8 cellular contexts compared by ENCODE assay signal in the genomic region with DNA sequence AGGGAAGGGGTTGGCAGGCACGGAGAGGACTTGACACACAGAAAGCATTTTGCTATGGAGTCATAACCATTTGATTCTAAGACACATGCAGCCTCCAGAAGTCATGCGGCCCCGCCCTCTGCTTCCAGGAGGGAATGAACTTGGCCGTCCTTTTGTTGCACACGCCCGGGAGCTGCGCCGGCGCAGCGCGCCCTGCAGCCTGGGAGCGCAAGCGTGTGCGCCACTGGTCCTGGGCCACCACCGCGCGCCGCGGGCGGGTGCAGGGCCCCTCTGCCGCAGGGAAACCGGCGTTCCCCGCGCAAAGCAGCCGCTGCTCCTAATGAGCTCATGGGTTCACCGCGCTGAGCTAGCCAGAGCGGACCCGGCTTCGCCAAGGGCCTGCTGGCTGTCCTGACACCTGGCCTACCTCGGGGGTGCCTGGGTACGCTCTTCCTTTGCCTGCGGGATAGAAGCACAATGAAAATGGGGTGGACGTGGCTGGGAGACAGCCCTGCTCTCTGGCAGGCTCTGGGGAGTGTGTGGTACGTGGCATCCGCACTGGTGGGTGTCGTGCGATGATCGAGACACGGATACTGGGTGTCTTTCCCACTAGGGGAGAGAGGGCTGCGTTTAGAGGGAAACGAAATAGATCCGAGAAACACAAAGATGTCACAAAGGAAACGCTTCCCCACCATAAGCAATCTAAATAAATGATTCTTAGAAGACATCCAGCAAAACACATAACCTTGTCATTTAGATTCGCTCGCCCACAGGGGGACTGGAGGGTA. TPM values are rescaled to one million over a fixed set of nuclear protein-coding genes. Genes with fewer than 3 reads are reported as not detected.
DNase-seq lines count a peak whose midpoint lies in the region; ATAC-seq, FAIRE-seq and TF ChIP-seq lines count a peak whose summit lies in the region.

No MANE protein-coding gene starts in this region.

- no peak for FAIRE-seq in HepG2 (lab: Jason Lieb, UNC)

- ATAC-seq in activated B cell treated with CpG ODN at 0.5 μM for 24 hours (ENCODE audit: low read depth) (peak; percentile 38), HepG2 (peak; percentile 90), GM21381 (IDR thresholded peaks at IDR 0.05; ENCODE audit: unreplicated experiment) (no peak)

- TF ChIP-seq RAD21 in HepG2 (CRISPR knock-in tag; IDR thresholded peaks at IDR 0.05) = 0 out of 2 replicates have a peak, but pooled peaks have one; percentile 11

- CTCF ChIA-PET in activated B cell treated with CpG ODN at 0.5 μM for 24 hours (lab: Charles Lee) (interaction anchor here (0.6 to 4.4 kb wide), 19 partner anchors 18 to 281 kb away, joined by 3 to 44 read pairs (median 3); a partner anchor contains a TSS), HepG2 (lab: Yijun Ruan, JAX; ENCODE audit: low intra/inter-chr PET ratio, low total read pairs) (interaction anchor here (3.1 kb wide), 1 partner anchor 194 kb away, joined by 10 read pairs; no protein-coding TSS in a partner anchor)

- no peaks in the 10 kb centered on the region for H4K20me1 ChIP-seq in HepG2 (ENCODE audit: insufficient read depth, low read length)

- H3K4me2 ChIP-seq in HepG2 (ENCODE audit: low read depth, low read length) = peak overlapping the region; percentile 96

- H3K27ac ChIP-seq in ectodermal cell (ENCODE audit: insufficient read depth, low read depth, low read length, poor library complexity, severe bottlenecking) = no peak overlapping the region
- H3K27ac ChIP-seq in HepG2 (ENCODE audit: extremely low read length, insufficient read depth, low read length) = no peak overlapping the region

- peaks cover 61% of the 10 kb centered on the region for H3K27me3 ChIP-seq in ectodermal cell (ENCODE audit: control insufficient read depth, insufficient read depth, low read length, poor library complexity, severe bottlenecking)
- peaks cover 0 to 20% of the 10 kb centered on the region in 2 experiments; a peak in 4 of 5 replicates for H3K27me3 ChIP-seq in HepG2 (ENCODE audit: control insufficient read depth in 1 of 2, insufficient read depth in 2 of 2, low read length in 2 of 2)

- H3K4me1 Mint-ChIP-seq in activated B cell treated with CpG ODN at 0.5 μM for 24 hours = peaks cover 18% of the 10 kb centered on the region

- TF ChIP-seq CTCF in activated B cell treated with CpG ODN at 0.5 μM for 24 hours (IDR thresholded peaks at IDR 0.05) (no peak), HepG2 (CRISPR knock-in tag; IDR thresholded peaks at IDR 0.05) (peak; percentile 47)

- TF ChIP-seq EP300 in HepG2 (IDR thresholded peaks at IDR 0.05; ENCODE audit: low read depth in 2 of 2, low read length in 2 of 2) (no peak), HepG2 (CRISPR knock-in tag; IDR thresholded peaks at IDR 0.05; ENCODE audit: borderline replicate concordance) (no peak)

- H3K9me3 Mint-ChIP-seq in activated B cell treated with CpG ODN at 0.5 μM for 24 hours = no peaks in the 10 kb centered on the region

- H3K36me3 Mint-ChIP-seq in activated B cell treated with CpG ODN at 0.5 μM for 24 hours (ENCODE audit: low read depth) = no peaks in the 10 kb centered on the region

- TF ChIP-seq POLR2A in HepG2 (IDR thresholded peaks at IDR 0.05; ENCODE audit: insufficient read depth in 1 of 2, low read depth in 2 of 2, low read length in 2 of 2) = no peak

- no TSS peak for BruUV-seq in HepG2 (replicated peaks; lab: Mats Ljungman, UMichigan)

- WGBS in ectodermal cell, 2 experiments = 2% methylated on average over 47 of the region's 47 CpGs
- WGBS in HepG2 (ENCODE audit: low lambda C conversion rate) = under 1% methylated on average over 31 of the region's 47 CpGs

- POLR2A ChIA-PET in activated B cell treated with CpG ODN at 0.5 μM for 24 hours (lab: Charles Lee) (interaction anchor here (0.6 to 3.2 kb wide), 10 partner anchors 11 to 226 kb away, joined by 3 to 25 read pairs (median 5); no protein-coding TSS in a partner anchor), HepG2 (lab: Yijun Ruan, JAX) (interaction anchor here (0.6 to 1.0 kb wide), 2 partner anchors 9 to 54 kb away, joined by 4 read pairs; a partner anchor contains a TSS)

- H3K36me3 ChIP-seq in ectodermal cell (ENCODE audit: control insufficient read depth, insufficient read depth, low read length) = no peaks in the 10 kb centered on the region
- H3K36me3 ChIP-seq in HepG2 (replicated peaks in 1 of 2; ENCODE audit: control insufficient read depth in 1 of 2, insufficient read depth in 2 of 2, low read length in 2 of 2) = no peaks in the 10 kb centered on the region

- in situ Hi-C loops in HepG2 (cut with HindIII; ENCODE audit: extremely low pct_ligation_motif_present, low pct_unique_long_range_greater_than_20kb) = loop anchor here (10.0 kb wide), 2 partner anchors 109 to 189 kb away; no protein-coding TSS in a partner anchor

- intact Hi-C loops in activated B cell treated with CpG ODN at 0.5 μM for 24 hours (cut with micrococcal nuclease) = loop anchor here (1.0 to 5.0 kb wide), 11 partner anchors 22 to 281 kb away; no protein-coding TSS in a partner anchor
- intact Hi-C loops in HepG2 (cut with micrococcal nuclease; ENCODE audit: unreplicated experiment) = loop anchor here (1.0 kb wide), 2 partner anchors 53 to 193 kb away; no protein-coding TSS in a partner anchor

- H2AFZ ChIP-seq in HepG2 (ENCODE audit: low read length) = no peak overlapping the region

- peak overlapping the region; percentile 78 for H3K27ac Mint-ChIP-seq in activated B cell treated with CpG ODN at 0.5 μM for 24 hours

- H3K9ac ChIP-seq in HepG2 (ENCODE audit: insufficient read depth, low read depth, low read length) = peak overlapping the region; percentile 24; the same call in 1 of the 2 replicates

- H3K79me2 ChIP-seq in HepG2 (ENCODE audit: insufficient read depth, low read length) = no peaks in the 10 kb centered on the region

- DNase-seq in NCI-H2107 treated with DMSO at 0.1 percent for 48 hours (lab: John Stamatoyannopoulos, UW; ENCODE audit: unreplicated experiment) (peak; percentile 38), NCI-H2107 (lab: John Stamatoyannopoulos, UW) (no peak), NCI-H146 (lab: John Stamatoyannopoulos, UW) (peak; percentile 67), activated B cell treated with CpG ODN at 0.5 μM for 24 hours (peak; percentile 50), HepG2 (ENCODE audit: low spot score) (no peak)
- DNase-seq in stimulated activated CD4-positive, alpha-beta T cell treated with anti-CD3 and anti-CD28 coated beads, Interleukin-2, amount 100 ng/mL, for 24 hours = peak; percentile 29 to 53

- H3K4me3 ChIP-seq in ectodermal cell (ENCODE audit: insufficient read depth, low read depth, low read length) (peak overlapping the region; percentile 40), HepG2 (replicated peaks in 1 of 3; ENCODE audit: insufficient read depth in 1 of 3, low read depth in 2 of 3, low read length in 3 of 3) (peak overlapping the region; percentile 58 to 79 (median 64))

- peak overlapping the region; percentile 94 for H3K4me3 Mint-ChIP-seq in activated B cell treated with CpG ODN at 0.5 μM for 24 hours

- H3K9me3 ChIP-seq in ectodermal cell (ENCODE audit: control insufficient read depth, low read length) = no peaks in the 10 kb centered on the region
- no peaks in the 10 kb centered on the region for H3K9me3 ChIP-seq in HepG2 (ENCODE audit: low read length)

- H3K27me3 Mint-ChIP-seq in activated B cell treated with CpG ODN at 0.5 μM for 24 hours = no peaks in the 10 kb centered on the region

- H3K4me1 ChIP-seq in ectodermal cell (ENCODE audit: control insufficient read depth, insufficient read depth, low read length) (peaks cover 12% of the 10 kb centered on the region), HepG2 (ENCODE audit: insufficient read depth, low read length) (peaks cover 22% of the 10 kb centered on the region)

RNA-seq across cellular contexts. Expression of a gene that starts 0.7 kb away (rescaled TPM):
- total RNA-seq in activated B cell treated with CpG ODN at 0.5 μM for 24 hours (232 and 257 TPM in 2 replicates), HepG2 (2016; rRNA removed; fragmentation: Illumina TruSeq; extraction: Trizol) (9.5 and 12.5 TPM in 2 replicates)
- polyA plus RNA-seq in ectodermal cell (2013, experiment 1 of 4) = 28.0 TPM
- 33.8 TPM for polyA plus RNA-seq in ectodermal cell (2013, experiment 2 of 4)
- polyA plus RNA-seq in ectodermal cell (2013, experiment 3 of 4) = 20.0 TPM
- 23.5 TPM for polyA plus RNA-seq in ectodermal cell (2013, experiment 4 of 4)
- total RNA-seq in HepG2 (2016; cell fraction: cytosol; rRNA removed; fragmentation: Illumina TruSeq; extraction: Trizol; ENCODE audit: low read depth) = 2.6 and 2.9 TPM in 2 replicates
- total RNA-seq in HepG2 (2016; cell fraction: insoluble cytoplasmic fraction; rRNA removed; fragmentation: Illumina TruSeq; extraction: Trizol) = 8.6 and 11.9 TPM in 2 replicates
- total RNA-seq in HepG2 (2016; cell fraction: membrane; rRNA removed; fragmentation: Illumina TruSeq; extraction: Trizol) = 4.2 and 6.1 TPM in 2 replicates
- 31.3 and 35.0 TPM in 2 replicates for total RNA-seq in HepG2 (2016; cell fraction: nucleus; rRNA removed; fragmentation: Illumina TruSeq; extraction: Trizol)
- polyA plus RNA-seq in HepG2 (2011; rRNA removed) = 5.3 and 5.6 TPM in 2 replicates
- polyA plus RNA-seq in HepG2 (2011; cell fraction: cytosol; rRNA removed) = 2.5 and 3.1 TPM in 2 replicates
- 32.9 and 43.0 TPM in 2 replicates for polyA plus RNA-seq in HepG2 (2011; cell fraction: nucleus; rRNA removed)
- 9.2 and 10.8 TPM in 2 replicates for polyA plus RNA-seq in HepG2 (2012)
- polyA plus RNA-seq in HepG2 (2016; cell fraction: cytosol; fragmentation: Illumina TruSeq; extraction: Trizol; ENCODE audit: low read depth) = 0.59 and 1.1 TPM in 2 replicates
- 3.5 and 3.6 TPM in 2 replicates for polyA plus RNA-seq in HepG2 (2016; cell fraction: insoluble cytoplasmic fraction; fragmentation: Illumina TruSeq; extraction: Trizol; ENCODE audit: low read depth)
- 0.53 and 1.1 TPM in 2 replicates for polyA plus RNA-seq in HepG2 (2016; cell fraction: membrane; fragmentation: Illumina TruSeq; extraction: Trizol; ENCODE audit: low read depth)
- polyA plus RNA-seq in HepG2 (2016; cell fraction: nucleus; fragmentation: Illumina TruSeq; extraction: Trizol; ENCODE audit: insufficient read depth, low read depth) = 34.4 and 36.4 TPM in 2 replicates
- polyA minus RNA-seq in HepG2 (2011; rRNA and poly(A)+ RNA removed; ENCODE audit: low replicate concordance) = 12.7 and 28.5 TPM in 2 replicates
- polyA minus RNA-seq in HepG2 (2011; cell fraction: cytosol; rRNA and poly(A)+ RNA removed) = 3.7 and 4.4 TPM in 2 replicates
- 28.5 and 33.0 TPM in 2 replicates for polyA minus RNA-seq in HepG2 (2011; cell fraction: nucleus; rRNA and poly(A)+ RNA removed)

RNA-seq across cellular contexts. Expression of a gene that starts 54.1 kb away (rescaled TPM):
- 31.5 and 35.2 TPM in 2 replicates for total RNA-seq in activated B cell treated with CpG ODN at 0.5 μM for 24 hours
- 43.1 TPM for polyA plus RNA-seq in ectodermal cell (2013, experiment 1 of 4)
- 48.1 TPM for polyA plus RNA-seq in ectodermal cell (2013, experiment 2 of 4)
- polyA plus RNA-seq in ectodermal cell (2013, experiment 3 of 4) = 29.9 TPM
- 32.1 TPM for polyA plus RNA-seq in ectodermal cell (2013, experiment 4 of 4)
- 25.1 and 30.6 TPM in 2 replicates for total RNA-seq in HepG2 (2016; rRNA removed; fragmentation: Illumina TruSeq; extraction: Trizol)
- 3.6 and 6.1 TPM in 2 replicates for total RNA-seq in HepG2 (2016; cell fraction: cytosol; rRNA removed; fragmentation: Illumina TruSeq; extraction: Trizol; ENCODE audit: low read depth)
- 26.6 and 27.5 TPM in 2 replicates for total RNA-seq in HepG2 (2016; cell fraction: insoluble cytoplasmic fraction; rRNA removed; fragmentation: Illumina TruSeq; extraction: Trizol)
- total RNA-seq in HepG2 (2016; cell fraction: membrane; rRNA removed; fragmentation: Illumina TruSeq; extraction: Trizol) = 23.5 and 27.1 TPM in 2 replicates
- total RNA-seq in HepG2 (2016; cell fraction: nucleus; rRNA removed; fragmentation: Illumina TruSeq; extraction: Trizol) = 13.8 and 17.8 TPM in 2 replicates
- polyA plus RNA-seq in HepG2 (2011; rRNA removed) = 10.6 and 15.4 TPM in 2 replicates
- polyA plus RNA-seq in HepG2 (2011; cell fraction: cytosol; rRNA removed) = 12.4 and 12.5 TPM in 2 replicates
- polyA plus RNA-seq in HepG2 (2011; cell fraction: nucleus; rRNA removed) = 13.5 and 14.8 TPM in 2 replicates
- polyA plus RNA-seq in HepG2 (2012) = 13.4 and 14.4 TPM in 2 replicates
- 4.6 and 6.3 TPM in 2 replicates for polyA plus RNA-seq in HepG2 (2016; cell fraction: cytosol; fragmentation: Illumina TruSeq; extraction: Trizol; ENCODE audit: low read depth)
- 25.9 and 26.3 TPM in 2 replicates for polyA plus RNA-seq in HepG2 (2016; cell fraction: insoluble cytoplasmic fraction; fragmentation: Illumina TruSeq; extraction: Trizol; ENCODE audit: low read depth)
- 15.8 and 17.3 TPM in 2 replicates for polyA plus RNA-seq in HepG2 (2016; cell fraction: membrane; fragmentation: Illumina TruSeq; extraction: Trizol; ENCODE audit: low read depth)
- 17.9 and 18.6 TPM in 2 replicates for polyA plus RNA-seq in HepG2 (2016; cell fraction: nucleus; fragmentation: Illumina TruSeq; extraction: Trizol; ENCODE audit: insufficient read depth, low read depth)
- 35.9 and 42.8 TPM in 2 replicates for polyA minus RNA-seq in HepG2 (2011; rRNA and poly(A)+ RNA removed; ENCODE audit: low replicate concordance)
- polyA minus RNA-seq in HepG2 (2011; cell fraction: cytosol; rRNA and poly(A)+ RNA removed) = 9.6 and 11.4 TPM in 2 replicates
- polyA minus RNA-seq in HepG2 (2011; cell fraction: nucleus; rRNA and poly(A)+ RNA removed) = 11.6 and 14.2 TPM in 2 replicates

Comparison
In these comparisons a context has a peak if more than half of its experiments do, and no peak if none do; other contexts are left out.
1. DNase-seq: peak in NCI-H2107 treated with DMSO at 0.1 percent for 48 hours (single experiment), NCI-H146 (single experiment), activated B cell treated with CpG ODN at 0.5 μM for 24 hours (single experiment) and stimulated activated CD4-positive, alpha-beta T cell treated with anti-CD3 and anti-CD28 coated beads, Interleukin-2, amount 100 ng/mL, for 24 hours (2 of 2); none in NCI-H2107 (single experiment) and HepG2 (single experiment).